In genomic region chr15:22252047-22252446, GRCh38 we compare ENCODE assay signal across 1 cellular context.
TF ChIP-seq lines count a peak whose summit lies in the region.
"Not testable (repeated sequence)": the region's sequence is repeated elsewhere in the genome, so short reads cannot be mapped to it uniquely, and the experiment has no call there.

No MANE protein-coding gene starts in this region.

TF ChIP-seq in A549, 52 proteins besides CTCF, POLR2A, EP300 and RAD21 (continued from another document):
- TF ChIP-seq FOSL2 (IDR thresholded peaks at IDR 0.05) (0 out of 2 replicates have a peak, but pooled peaks have one; percentile 17), JUNB (IDR thresholded peaks at IDR 0.05) (peak; percentile 10; the same call in 1 of the 2 replicates), JUN (IDR thresholded peaks at IDR 0.05) (0 out of 5 replicates have a peak, but pooled peaks of 1 of the 2 experiments have one; percentile 17)
- TF ChIP-seq FOSL2 (CRISPR knock-in tag; IDR thresholded peaks at IDR 0.05): not testable (repeated sequence)
TF ChIP-seq in A549: peak in this region for 4; not testable (repeated sequence) for 48.
